ENCODE assay signal across 8 cellular contexts in the genomic region with DNA sequence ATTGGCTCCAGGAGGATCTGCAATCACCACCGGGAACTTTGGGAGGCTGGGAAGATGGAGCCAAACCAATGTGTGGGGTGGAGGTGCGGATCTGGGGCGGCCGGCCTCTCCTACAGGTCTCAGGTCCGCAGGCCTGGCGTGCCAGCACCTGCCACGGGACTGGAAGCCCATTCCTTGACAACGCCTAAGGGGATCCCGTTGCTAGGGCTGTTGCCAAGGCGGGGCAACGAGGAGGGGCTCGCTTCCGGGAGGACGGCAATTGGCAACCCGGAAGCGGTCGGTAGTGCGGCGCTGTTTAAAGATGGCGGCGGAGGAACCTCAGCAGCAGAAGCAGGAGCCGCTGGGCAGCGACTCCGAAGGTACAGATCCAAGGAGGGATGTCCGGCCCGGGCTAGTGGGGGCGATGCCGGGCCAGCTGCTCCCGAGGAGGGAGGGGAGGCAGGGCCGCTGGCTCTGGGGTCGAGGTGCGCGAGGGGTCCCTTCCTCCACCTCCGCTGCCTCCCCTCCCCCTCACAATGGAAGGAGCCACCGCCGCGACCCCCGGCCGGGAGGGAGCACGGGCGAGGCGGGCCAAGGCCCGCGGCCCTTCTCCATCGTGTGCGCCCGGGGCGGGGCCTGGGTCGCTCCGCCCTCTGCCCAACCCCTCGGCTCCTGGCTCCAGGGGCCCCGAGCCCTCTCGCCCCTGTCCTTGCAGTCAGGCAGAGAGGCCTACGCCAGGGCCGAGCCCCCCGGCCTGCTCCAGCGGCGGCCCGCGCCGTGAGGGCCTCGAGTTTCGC. TPM values are rescaled to one million over a fixed set of nuclear protein-coding genes. Genes with fewer than 3 reads are reported as not detected.
DNase-seq lines count a peak whose midpoint lies in the region; ATAC-seq, FAIRE-seq and TF ChIP-seq lines count a peak whose summit lies in the region.

Gene OTUB1 (plus strand): TSS at position 283 of the 776 bp plus-strand sequence. CDS start 19 bp downstream, at position 302.

- H3K4ac ChIP-seq in mesendoderm (ENCODE audit: low read depth, low read length): peak within 1 kb of the TSS; percentile 90

- H3K27me3 ChIP-seq in CD8-positive, alpha-beta T cell (ENCODE audit: insufficient read depth, low read length): no peaks in the 10 kb centered on the region
- H3K27me3 ChIP-seq in NT2/D1 (ENCODE audit: insufficient read depth, insufficient read length): no peaks in the 10 kb centered on the region
- no peaks in the 10 kb centered on the region for H3K27me3 ChIP-seq in endodermal cell (ENCODE audit: control insufficient read depth, insufficient read depth, low read length, poor library complexity, severe bottlenecking)
- H3K27me3 ChIP-seq in mesendoderm (ENCODE audit: insufficient read depth, low read length, poor library complexity): no peaks in the 10 kb centered on the region

- H3K4me3 Mint-ChIP-seq in CD8-positive, alpha-beta T cell: peak within 1 kb of the TSS; percentile 98
- peak within 1 kb of the TSS; percentile 85 for H3K4me3 Mint-ChIP-seq in activated CD8-positive, alpha-beta memory T cell treated with anti-CD3 and anti-CD28 coated beads, Interleukin-2, amount 10 ng/mL, durations not matched to agents 7 days and 5 days
- peak within 1 kb of the TSS; percentile 84 for H3K4me3 Mint-ChIP-seq in endodermal cell

- H3K9ac ChIP-seq in NT2/D1 (ENCODE audit: insufficient read length, low read depth): peak within 1 kb of the TSS; percentile 100
- H3K9ac ChIP-seq in endodermal cell (ENCODE audit: extremely low read depth, low read length, poor library complexity, severe bottlenecking): peak within 1 kb of the TSS; percentile 79
- peak within 1 kb of the TSS; percentile 97 for H3K9ac ChIP-seq in mesendoderm (ENCODE audit: low read length)

- peak within 1 kb of the TSS; percentile 69 for H2AK5ac ChIP-seq in mesendoderm (ENCODE audit: low read length)

- H4K5ac ChIP-seq in mesendoderm (ENCODE audit: low read length): no peak within 1 kb of the TSS

- H2BK5ac ChIP-seq in mesendoderm (ENCODE audit: low read length): peak within 1 kb of the TSS; percentile 95

- peak within 1 kb of the TSS; percentile 97 for H3K27ac Mint-ChIP-seq in CD8-positive, alpha-beta T cell
- H3K27ac Mint-ChIP-seq in activated CD8-positive, alpha-beta memory T cell treated with anti-CD3 and anti-CD28 coated beads, Interleukin-2, amount 10 ng/mL, durations not matched to agents 7 days and 5 days: peak within 1 kb of the TSS; percentile 96
- H3K27ac Mint-ChIP-seq in endodermal cell: peak within 1 kb of the TSS; percentile 97

- POLR2A ChIA-PET in CD8-positive, alpha-beta T cell (lab: Charles Lee): interaction anchor here (0.6 to 1.3 kb wide), 5 partner anchors 12 to 1477 kb away, joined by 3 to 5 read pairs (median 3); partner anchors contain the start of genes COX8A and MARK2

- no peak for TF ChIP-seq CTCF in CD8-positive, alpha-beta T cell (IDR thresholded peaks at IDR 0.05)
- TF ChIP-seq CTCF in GM20000 (IDR thresholded peaks at IDR 0.05; ENCODE audit: extremely low read depth, missing control alignments) (no peak), endodermal cell (conservative IDR thresholded peaks at IDR 0.05) (peak; percentile 11)

- no peak within 1 kb of the TSS for H2BK15ac ChIP-seq in mesendoderm (replicated peaks; ENCODE audit: low read depth)

- H3K4me1 Mint-ChIP-seq in CD8-positive, alpha-beta T cell (ENCODE audit: low read depth): peaks cover 28% of the 10 kb centered on the region
- peaks cover 37% of the 10 kb centered on the region for H3K4me1 Mint-ChIP-seq in activated CD8-positive, alpha-beta memory T cell treated with anti-CD3 and anti-CD28 coated beads, Interleukin-2, amount 10 ng/mL, durations not matched to agents 7 days and 5 days
- H3K4me1 Mint-ChIP-seq in endodermal cell: peaks cover 18% of the 10 kb centered on the region

- no peaks in the 10 kb centered on the region for H3K9me3 ChIP-seq in CD8-positive, alpha-beta T cell (ENCODE audit: low read length)
- no peaks in the 10 kb centered on the region for H3K9me3 ChIP-seq in NT2/D1 (ENCODE audit: insufficient read depth, low read length)
- no peaks in the 10 kb centered on the region for H3K9me3 ChIP-seq in endodermal cell (ENCODE audit: control insufficient read depth, low read length)

- H3K4me1 ChIP-seq in CD8-positive, alpha-beta T cell (ENCODE audit: insufficient read depth, low read length): peaks cover 22% of the 10 kb centered on the region
- peaks cover 22% of the 10 kb centered on the region for H3K4me1 ChIP-seq in NT2/D1 (ENCODE audit: insufficient read depth, insufficient read length)
- peaks cover 3% of the 10 kb centered on the region for H3K4me1 ChIP-seq in endodermal cell (ENCODE audit: control insufficient read depth, insufficient read depth, low read length)
- peaks cover 5% of the 10 kb centered on the region for H3K4me1 ChIP-seq in mesendoderm (ENCODE audit: control insufficient read depth, low read depth, low read length)

- ATAC-seq in CD8-positive, alpha-beta T cell: peak; percentile 85
- ATAC-seq in activated CD8-positive, alpha-beta memory T cell treated with anti-CD3 and anti-CD28 coated beads, Interleukin-2, amount 10 ng/mL, durations not matched to agents 7 days and 5 days: peak; percentile 87

- CTCF ChIA-PET in CD8-positive, alpha-beta T cell (lab: Charles Lee): interaction anchor here (0.7 to 0.9 kb wide), 2 partner anchors 13 to 14 kb away, joined by 3 read pairs; no protein-coding TSS in a partner anchor
- CTCF ChIA-PET in activated CD8-positive, alpha-beta memory T cell treated with anti-CD3 and anti-CD28 coated beads, Interleukin-2, amount 10 ng/mL, durations not matched to agents 7 days and 5 days (lab: Charles Lee): interaction anchor here (0.8 to 3.0 kb wide), 10 partner anchors 12 to 315 kb away, joined by 3 to 10 read pairs (median 4); partner anchors contain the start of genes COX8A, MARK2 and RTN3

- no peaks in the 10 kb centered on the region for H3K27me3 Mint-ChIP-seq in CD8-positive, alpha-beta T cell (ENCODE audit: low read depth)
- no peaks in the 10 kb centered on the region for H3K27me3 Mint-ChIP-seq in activated CD8-positive, alpha-beta memory T cell treated with anti-CD3 and anti-CD28 coated beads, Interleukin-2, amount 10 ng/mL, durations not matched to agents 7 days and 5 days
- no peaks in the 10 kb centered on the region for H3K27me3 Mint-ChIP-seq in endodermal cell (ENCODE audit: insufficient read depth)

- peak within 1 kb of the TSS; percentile 94 for H3K23ac ChIP-seq in mesendoderm (ENCODE audit: low read length)

- peak within 1 kb of the TSS; percentile 98 for H3K4me2 ChIP-seq in mesendoderm (ENCODE audit: low read length)

- peaks cover 22% of the 10 kb centered on the region for H3K79me1 ChIP-seq in mesendoderm (ENCODE audit: low read length)

- H2BK120ac ChIP-seq in mesendoderm (ENCODE audit: low read depth, low read length): no peak within 1 kb of the TSS

- no peaks in the 10 kb centered on the region for H3K9me3 Mint-ChIP-seq in CD8-positive, alpha-beta T cell
- H3K9me3 Mint-ChIP-seq in activated CD8-positive, alpha-beta memory T cell treated with anti-CD3 and anti-CD28 coated beads, Interleukin-2, amount 10 ng/mL, durations not matched to agents 7 days and 5 days (ENCODE audit: low read depth): no peaks in the 10 kb centered on the region
- no peaks in the 10 kb centered on the region for H3K9me3 Mint-ChIP-seq in endodermal cell

- peak within 1 kb of the TSS; percentile 84 for H3K18ac ChIP-seq in mesendoderm (ENCODE audit: low read length)

- peak within 1 kb of the TSS; percentile 57 for H4K8ac ChIP-seq in mesendoderm (ENCODE audit: low read depth, low read length)

- intact Hi-C loops in CD8-positive, alpha-beta T cell (cut with DNase I, micrococcal nuclease): loop anchor here (1.0 to 10.0 kb wide), 5 partner anchors 12 to 258 kb away; partner anchors contain the start of genes COX8A (in 2 of the 2), FKBP2 (in 1 of the 2), MARK2 (in 1 of the 2) and PPP1R14B (in 1 of the 2)

- H3K79me2 ChIP-seq in mesendoderm (ENCODE audit: control insufficient read depth, insufficient read depth, low read length): peaks cover 17% of the 10 kb centered on the region

- H3K4me3 ChIP-seq in CD8-positive, alpha-beta T cell (ENCODE audit: low read depth, low read length): peak within 1 kb of the TSS; percentile 65
- H3K4me3 ChIP-seq in NT2/D1 (ENCODE audit: insufficient read length, low read depth): peak within 1 kb of the TSS; percentile 96
- peak within 1 kb of the TSS; percentile 89 for H3K4me3 ChIP-seq in endodermal cell (ENCODE audit: low read length)
- peak within 1 kb of the TSS; percentile 97 for H3K4me3 ChIP-seq in mesendoderm (ENCODE audit: low read length)

- peak; percentile 86 for FAIRE-seq in HTR-8/SVneo (lab: Jason Lieb, UNC)

- H3K36me3 Mint-ChIP-seq in CD8-positive, alpha-beta T cell: peaks cover 32% of the 10 kb centered on the region
- peaks cover 26% of the 10 kb centered on the region for H3K36me3 Mint-ChIP-seq in activated CD8-positive, alpha-beta memory T cell treated with anti-CD3 and anti-CD28 coated beads, Interleukin-2, amount 10 ng/mL, durations not matched to agents 7 days and 5 days
- H3K36me3 Mint-ChIP-seq in endodermal cell (ENCODE audit: low read depth): peaks cover 27% of the 10 kb centered on the region

- DNase-seq in CD8-positive, alpha-beta T cell: peak; percentile 61 to 90 (median 83)
- peak; percentile 95 for DNase-seq in GM20000 (ENCODE audit: low spot score)
- peak; percentile 96 for DNase-seq in HTR-8/SVneo (ENCODE audit: insufficient read length, low spot score)
- DNase-seq in NT2/D1 (ENCODE audit: low read depth, low spot score): peak; percentile 97
- peak; percentile 95 for DNase-seq in activated CD8-positive, alpha-beta memory T cell treated with anti-CD3 and anti-CD28 coated beads, Interleukin-2, amount 10 ng/mL, durations not matched to agents 7 days and 5 days
- DNase-seq in endodermal cell: peak; percentile 99
- DNase-seq in mesendoderm: peak; percentile 99
- peak; percentile 72 for DNase-seq in stimulated activated CD8-positive, alpha-beta memory T cell treated with anti-CD3 and anti-CD28 coated beads, Interleukin-15, amount 100 ng/mL, for 1 hour (ENCODE audit: low read depth)

- peaks cover 8% of the 10 kb centered on the region for H3K36me3 ChIP-seq in CD8-positive, alpha-beta T cell (ENCODE audit: insufficient read depth, low read length)
- H3K36me3 ChIP-seq in NT2/D1 (ENCODE audit: insufficient read depth, insufficient read length, low read length): peaks cover 38% of the 10 kb centered on the region
- H3K36me3 ChIP-seq in endodermal cell (ENCODE audit: control insufficient read depth, insufficient read depth, low read length): peaks cover 31% of the 10 kb centered on the region
- peaks cover 5% of the 10 kb centered on the region for H3K36me3 ChIP-seq in mesendoderm (ENCODE audit: control insufficient read depth, insufficient read depth, low read length)

- peak within 1 kb of the TSS; percentile 83 for H3K27ac ChIP-seq in CD8-positive, alpha-beta T cell (ENCODE audit: low read depth, low read length)
- H3K27ac ChIP-seq in endodermal cell (ENCODE audit: low read depth, low read length): peak within 1 kb of the TSS; percentile 96
- H3K27ac ChIP-seq in mesendoderm (ENCODE audit: low read depth, low read length): peak within 1 kb of the TSS; percentile 99

- peak within 1 kb of the TSS; percentile 99 for H3K56ac ChIP-seq in mesendoderm (ENCODE audit: low read length)

- 0% methylated on average over 29 to 59 of the region's 63 CpGs for WGBS in endodermal cell (ENCODE audit: insufficient coverage in 1 of 2, insufficient read length in 1 of 2), 2 experiments
- WGBS in mesendoderm (ENCODE audit: extremely low coverage, insufficient coverage, low lambda C conversion rate): no CpG with 5 or more reads among the region's 63 CpGs

RNA-seq across cellular contexts. Expression of gene OTUB1, which starts in this region (rescaled TPM):
- total RNA-seq in CD8-positive, alpha-beta T cell: 10 to 100 TPM; 67.2 to 68.7 TPM
- total RNA-seq in activated CD8-positive, alpha-beta memory T cell treated with anti-CD3 and anti-CD28 coated beads, Interleukin-2, amount 10 ng/mL, durations not matched to agents 7 days and 5 days: 10 to 100 TPM; 90.1 to 97.6 TPM
- total RNA-seq in endodermal cell: 10 to 100 TPM; 87.7 to 95.1 TPM
- polyA plus RNA-seq in endodermal cell (2013, experiment 1 of 2): 147 TPM
- polyA plus RNA-seq in endodermal cell (2013, experiment 2 of 2): 134 TPM
- polyA plus RNA-seq in mesendoderm (2013, experiment 1 of 2): 82.6 TPM
- polyA plus RNA-seq in mesendoderm (2013, experiment 2 of 2): 80.4 TPM

Comparison
In these comparisons a context has a peak if more than half of its experiments do, and no peak if none do; other contexts are left out.
1. Peak in every context shown above with its lines: DNase-seq, ATAC-seq, H3K4me3 ChIP-seq and H3K27ac ChIP-seq.